Comparison of ENCODE assay signal across 1 cellular context in genomic region chr22:42856865-42857704, GRCh38.
TF ChIP-seq lines count a peak whose summit lies in the region.

A gene with protein sequence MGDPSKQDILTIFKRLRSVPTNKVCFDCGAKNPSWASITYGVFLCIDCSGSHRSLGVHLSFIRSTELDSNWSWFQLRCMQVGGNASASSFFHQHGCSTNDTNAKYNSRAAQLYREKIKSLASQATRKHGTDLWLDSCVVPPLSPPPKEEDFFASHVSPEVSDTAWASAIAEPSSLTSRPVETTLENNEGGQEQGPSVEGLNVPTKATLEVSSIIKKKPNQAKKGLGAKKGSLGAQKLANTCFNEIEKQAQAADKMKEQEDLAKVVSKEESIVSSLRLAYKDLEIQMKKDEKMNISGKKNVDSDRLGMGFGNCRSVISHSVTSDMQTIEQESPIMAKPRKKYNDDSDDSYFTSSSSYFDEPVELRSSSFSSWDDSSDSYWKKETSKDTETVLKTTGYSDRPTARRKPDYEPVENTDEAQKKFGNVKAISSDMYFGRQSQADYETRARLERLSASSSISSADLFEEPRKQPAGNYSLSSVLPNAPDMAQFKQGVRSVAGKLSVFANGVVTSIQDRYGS (minus strand): TSS chr22:42857273. CDS start chr22:42857182, 91 bp downstream.

TF ChIP-seq in HCT116, 20 proteins besides CTCF, POLR2A, EP300 and RAD21 (continued from another document):
- peak; percentile 79; the same call in 1 of the 2 replicates for TF ChIP-seq SIN3A (IDR thresholded peaks at IDR 0.05; ENCODE audit: low read depth)
- TF ChIP-seq ZFX (IDR thresholded peaks at IDR 0.05) = peak; percentile 85
